22 cellular contexts compared by ENCODE assay signal in genomic region chr13:20227288-20227687, GRCh38. TPM values are rescaled to one million over a fixed set of nuclear protein-coding genes. Genes with fewer than 3 reads are reported as not detected.
DNase-seq lines count a peak whose midpoint lies in the region; ATAC-seq and TF ChIP-seq lines count a peak whose summit lies in the region.
"Had no signal": no experiment of that assay in that cellular context is flagged by ENCODE, and none has a peak within 500 bp of the region (broad histone marks: within the 10 kb centered on the region; RNA-seq: fewer than 3 reads in every experiment).

No MANE protein-coding gene starts in this region.

- TF ChIP-seq POLR2A in breast epithelium (IDR thresholded peaks at IDR 0.05): no peak

- no peaks in the 10 kb centered on the region for H3K27me3 Mint-ChIP-seq in MCF 10A (ENCODE audit: insufficient read depth, unreplicated experiment)

- H3K9me3 Mint-ChIP-seq in MCF 10A (ENCODE audit: unreplicated experiment): no peaks in the 10 kb centered on the region
- H3K9me3 Mint-ChIP-seq: CD4-positive, alpha-beta memory T cell; CD8-positive, alpha-beta memory T cell had no signal

- H3K27ac ChIP-seq in breast epithelium: no peak overlapping the region
- peak overlapping the region in 10 of 59 donors; percentile 9 to 63 (median 30) for H3K27ac ChIP-seq in dorsolateral prefrontal cortex
- H3K27ac ChIP-seq: BLaER1 had no signal

- no TSS peak for BruUV-seq in MCF 10A (replicated peaks; lab: Mats Ljungman, UMichigan)

- H3K4me3 ChIP-seq in breast epithelium: no peak overlapping the region
- peak overlapping the region in 38 of 59 donors; percentile 0 to 62 (median 27) for H3K4me3 ChIP-seq in dorsolateral prefrontal cortex
- H3K4me3 ChIP-seq: BLaER1 had no signal

- POLR2A ChIA-PET in MCF 10A (lab: Yijun Ruan, JAX): interaction anchor here (1.1 kb wide), 1 partner anchor 193 kb away, joined by 3 read pairs; no protein-coding TSS in a partner anchor

- H3K4me1 ChIP-seq in breast epithelium: no peaks in the 10 kb centered on the region
- H3K4me1 ChIP-seq: BE2C had no signal

- intact Hi-C loops in MCF 10A (cut with micrococcal nuclease) (no loop called here), breast epithelium (cut with DNase I; ENCODE audit: low total_unique reads) (no loop called here), dorsolateral prefrontal cortex (cut with DNase I) (no loop called here), sciatic nerve (cut with DNase I) (no loop called here)

- no peak overlapping the region for H3K4me3 Mint-ChIP-seq in MCF 10A (ENCODE audit: unreplicated experiment)
- H3K4me3 Mint-ChIP-seq: CD14-positive monocyte; CD4-positive, alpha-beta memory T cell; CD4-positive, CD25-positive, alpha-beta regulatory T cell; CD8-positive, alpha-beta memory T cell had no signal

- peak overlapping the region; percentile 39 for H3K27ac Mint-ChIP-seq in MCF 10A (ENCODE audit: low read depth, unreplicated experiment)
- H3K27ac Mint-ChIP-seq: CD4-positive, alpha-beta memory T cell; CD8-positive, alpha-beta memory T cell had no signal

- DNase-seq in MCF 10A (ENCODE audit: unreplicated experiment) (no peak), breast epithelium (ENCODE audit: low spot score in 2 of 2) (no peak), dorsolateral prefrontal cortex (no peak), sciatic nerve (ENCODE audit: low spot score) (no peak), DMS153 treated with DMSO at 0.1 percent for 48 hours (lab: John Stamatoyannopoulos, UW; ENCODE audit: unreplicated experiment) (no peak), activated T-cell treated with anti-CD3 and anti-CD28 coated beads for 4 hours (no peak), H4 (ENCODE audit: low spot score) (no peak)
- DNase-seq: 8988T; ACHN; BE2C; C1 segment of cervical spinal cord; CD4-positive, alpha-beta memory T cell; CD4-positive, CD25-positive, alpha-beta regulatory T cell; CD8-positive, alpha-beta memory T cell; COR-L47; DMS 273 treated with DMSO at 0.1 percent for 48 hours; DMS153; DMS79 treated with DMSO at 0.1 percent for 48 hours; GF-D8 had no signal

- ATAC-seq in sciatic nerve: peak; percentile 65

- peaks cover 2 to 32% of the 10 kb centered on the region in 2 donors for H3K27me3 ChIP-seq in breast epithelium
- H3K27me3 ChIP-seq in dorsolateral prefrontal cortex: peaks cover 0 to 34% (median 21%) of the 10 kb centered on the region in 45 donors

- H3K9me3 ChIP-seq in breast epithelium: no peaks in the 10 kb centered on the region
- H3K9me3 ChIP-seq: BE2C had no signal

- TF ChIP-seq CTCF in MCF 10A (IDR thresholded peaks at IDR 0.05; ENCODE audit: unreplicated experiment): no peak
- TF ChIP-seq CTCF in breast epithelium (IDR thresholded peaks at IDR 0.05): no peak
- TF ChIP-seq CTCF in dorsolateral prefrontal cortex (IDR thresholded peaks at IDR 0.05 in 54 of 56, conservative IDR thresholded peaks at IDR 0.05 in 2 of 56; ENCODE audit: low read depth in 1 of 56, partially characterized antibody in 56 of 56): no peak

- no peaks in the 10 kb centered on the region for H3K36me3 ChIP-seq in breast epithelium
- H3K36me3 ChIP-seq: BE2C, BLaER1 had no signal

- H3K36me3 Mint-ChIP-seq in MCF 10A (ENCODE audit: insufficient read depth, unreplicated experiment): no peaks in the 10 kb centered on the region
- H3K36me3 Mint-ChIP-seq: CD4-positive, alpha-beta memory T cell; CD4-positive, CD25-positive, alpha-beta regulatory T cell had no signal

- CTCF ChIA-PET in MCF 10A (lab: Yijun Ruan, JAX): interaction anchor here (0.6 to 1.1 kb wide), 2 partner anchors 30 to 45 kb away, joined by 3 to 4 read pairs; no protein-coding TSS in a partner anchor

- no peaks in the 10 kb centered on the region for H3K4me1 Mint-ChIP-seq in MCF 10A (ENCODE audit: insufficient read depth, unreplicated experiment)

RNA-seq across cellular contexts. Expression of gene GJB6, which starts 4.8 kb away (rescaled TPM):
- total RNA-seq in MCF 10A (2022) (not detected in 2 replicates), breast epithelium (not detected), dorsolateral prefrontal cortex (100 to 1,000 TPM in 17 of 120 experiments, 10 to 100 TPM in 102, 1 to 10 TPM in 1; 9.8 to 193 (median 60.5) TPM), sciatic nerve (not detected)
- not detected in 2 replicates for total RNA-seq in H4 (2014; rRNA removed; shearing (Covaris generic))
- total RNA-seq: A673 had no signal

RNA-seq across cellular contexts. Expression of gene GJB2, which starts 34.5 kb away (rescaled TPM):
- total RNA-seq in MCF 10A (2022): 12.9 and 15.5 TPM in 2 replicates
- total RNA-seq in breast epithelium: under 1 TPM in 2 of 3 donors, not detected in 1; 0.66 to 0.88 TPM
- 1 to 10 TPM in 82 of 120 experiments, under 1 TPM in 36, not detected in 2; 0.29 to 7.3 (median 1.4) TPM for total RNA-seq in dorsolateral prefrontal cortex
- 6.4 TPM for total RNA-seq in sciatic nerve
- total RNA-seq in H4 (2014; rRNA removed; shearing (Covaris generic)): 0.41 TPM in 1 of 2 replicates, not detected in the other
- total RNA-seq: A673; CD4-positive, alpha-beta memory T cell; CD4-positive, CD25-positive, alpha-beta regulatory T cell had no signal

Comparison
In these comparisons a context has a peak if more than half of its experiments do, and no peak if none do; other contexts are left out.
1. H3K4me3 ChIP-seq: peak in dorsolateral prefrontal cortex (38 of 59); none in breast epithelium (0 of 3).